Comparison of ENCODE assay signal across 20 cellular contexts in genomic region chr17:69560987-69561441, GRCh38.
A peak's percentile ranks its signal among the peaks of the same experiment; 100 is the strongest.
DNase-seq lines count a peak whose midpoint lies in the region; ATAC-seq and TF ChIP-seq lines count a peak whose summit lies in the region.
"Had no signal": no experiment of that assay in that cellular context is flagged by ENCODE, and none has a peak within 500 bp of the region (broad histone marks: within the 10 kb centered on the region; RNA-seq: fewer than 3 reads in every experiment).

No MANE protein-coding gene starts in this region.

- H3K27me3 ChIP-seq in foreskin keratinocyte (no peaks in the 10 kb centered on the region), skeletal muscle tissue (ENCODE audit: control insufficient read depth in 3 of 3, insufficient read depth in 3 of 3, low read length in 3 of 3) (no peaks in the 10 kb centered on the region)
- H3K27me3 ChIP-seq: BLaER1, ovary, SJCRH30 had no signal

- H3K9me3 ChIP-seq in skeletal muscle tissue (ENCODE audit: control insufficient read depth in 3 of 3, low read length in 3 of 3), result no peaks in the 10 kb centered on the region
- H3K9me3 ChIP-seq: ovary, SJCRH30 had no signal

- H3K4me3 ChIP-seq in skeletal muscle tissue (ENCODE audit: low read length in 3 of 3), result no peak overlapping the region
- H3K4me3 ChIP-seq: BLaER1, coronary artery, lung, ovary, SJCRH30 had no signal

- H3K27ac ChIP-seq in foreskin keratinocyte (no peak overlapping the region), skeletal muscle tissue (ENCODE audit: low read depth, low read length) (peak overlapping the region; percentile 44), caudate nucleus (ENCODE audit: low read depth, low read length) (no peak overlapping the region)
- H3K27ac ChIP-seq: 22Rv1, BLaER1, coronary artery, ovary, SJCRH30 had no signal

- no peaks in the 10 kb centered on the region for H3K36me3 ChIP-seq in skeletal muscle tissue (ENCODE audit: control insufficient read depth in 3 of 3, insufficient read depth in 3 of 3, low read length in 3 of 3)
- H3K36me3 ChIP-seq: BLaER1, ovary, SJCRH30 had no signal

- H3K9ac ChIP-seq in skeletal muscle tissue (ENCODE audit: low read depth in 1 of 3, low read length in 3 of 3), result no peak overlapping the region
- H3K9ac ChIP-seq: BLaER1 had no signal

- DNase-seq in NCI-H2196 (lab: John Stamatoyannopoulos, UW; ENCODE audit: unreplicated experiment) (peak; percentile 28), NCI-H2196 treated with DMSO at 0.1 percent for 48 hours (lab: John Stamatoyannopoulos, UW; ENCODE audit: unreplicated experiment) (no peak), RPMI7951 (ENCODE audit: low read depth) (peak; percentile 79), foreskin keratinocyte (peak; percentile 6 to 24), DMS 273 (lab: John Stamatoyannopoulos, UW; ENCODE audit: unreplicated experiment) (no peak), caudate nucleus (lab: John Stamatoyannopoulos, UW) (no peak)
- DNase-seq: activated CD4-positive, CD25-positive, alpha-beta regulatory T cell treated with anti-CD3 and anti-CD28 coated beads, Interleukin-2, amount 50 U/mL, for 72 hours; activated naive CD8-positive, alpha-beta T cell treated with anti-CD3 and anti-CD28 coated beads for 36 hours; naive B cell; NCI-H2029 treated with DMSO at 0.1 percent for 48 hours; NCI-H526 treated with DMSO at 0.1 percent for 48 hours; ovary; SJCRH30; stimulated activated CD8-positive, alpha-beta memory T cell treated with anti-CD3 and anti-CD28 coated beads, Interleukin-4, amount 100 ng/mL, for 48 hours had no signal

- ATAC-seq in foreskin keratinocyte (peak; percentile 39), GM21381 (IDR thresholded peaks at IDR 0.05; ENCODE audit: unreplicated experiment) (no peak)

- TF ChIP-seq CTCF in foreskin keratinocyte (conservative IDR thresholded peaks at IDR 0.05), result no peak

- H3K4me1 ChIP-seq in foreskin keratinocyte, result no peaks in the 10 kb centered on the region
- H3K4me1 ChIP-seq in skeletal muscle tissue (ENCODE audit: control insufficient read depth in 3 of 3, insufficient read depth in 3 of 3, low read length in 3 of 3), result peaks cover 7 to 9% (median 8%) of the 10 kb centered on the region in 3 donors
- H3K4me1 ChIP-seq: BLaER1, SJCRH30 had no signal

Comparison
In these comparisons a context has a peak if more than half of its experiments do, and no peak if none do; other contexts are left out.
1. DNase-seq: peak in NCI-H2196 (single experiment), RPMI7951 (single experiment) and foreskin keratinocyte (2 of 2); none in NCI-H2196 treated with DMSO at 0.1 percent for 48 hours (single experiment), DMS 273 (single experiment) and caudate nucleus (0 of 61).